Comparison of ENCODE assay signal across 19 cellular contexts in genomic region chr7:10221084-10221483, GRCh38.
"Had no signal": no experiment of that assay in that cellular context is flagged by ENCODE, and none has a peak within 500 bp of the region (broad histone marks: within the 10 kb centered on the region; RNA-seq: fewer than 3 reads in every experiment).

No MANE protein-coding gene starts in this region.

- H3K27ac ChIP-seq: HL-60, KMS-11, SJSA1, SK-N-MC had no signal

- H3K27me3 ChIP-seq: SJSA1 had no signal

- H3K27ac Mint-ChIP-seq: IgD-negative memory B cell had no signal

- ATAC-seq: K562 had no signal

- H3K4me2 ChIP-seq: KMS-11 had no signal

- H3K4me3 ChIP-seq: K562, SJSA1, SK-N-MC had no signal

- H3K36me3 ChIP-seq: SJSA1 had no signal

- H3K36me3 Mint-ChIP-seq: IgD-negative memory B cell had no signal

- DNase-seq: Kasumi-1, MM.1S, NCI-H1092 treated with DMSO at 0.1 percent for 48 hours, NCI-H1436, NCI-H1694 treated with DMSO at 0.1 percent for 48 hours, NCI-H2107, NCI-H2171, NCI-H524, NCI-H526 treated with DMSO at 0.1 percent for 48 hours, NCI-H774, Right ventricle myocardium superior, RPMI8226, SIG-M5 had no signal

- H3K4me3 Mint-ChIP-seq: IgD-negative memory B cell had no signal

- H3K27me3 Mint-ChIP-seq: IgD-negative memory B cell had no signal

- H3K4me1 Mint-ChIP-seq: IgD-negative memory B cell had no signal
